ENCODE assay signal across 15 cellular contexts in genomic region chr9:126790561-126790960, GRCh38.
"Had no signal": no experiment of that assay in that cellular context is flagged by ENCODE, and none has a peak within 500 bp of the region (broad histone marks: within the 10 kb centered on the region; RNA-seq: fewer than 3 reads in every experiment).

No MANE protein-coding gene starts in this region.

- H3K4me1 ChIP-seq: pancreas, spleen had no signal

- H3K36me3 ChIP-seq: adrenal gland, esophagus muscularis mucosa, pancreas, spleen, thoracic aorta had no signal

- H3K27me3 ChIP-seq: adrenal gland, pancreas had no signal

- H3K27ac ChIP-seq: adrenal gland, esophagus muscularis mucosa, pancreas, spleen, thoracic aorta, VCaP had no signal

- ATAC-seq: activated naive CD4-positive, alpha-beta T cell treated with anti-CD3 and anti-CD28 coated beads, Interleukin-2, amount 50 U/mL, for 72 hours; naive thymus-derived CD4-positive, alpha-beta T cell; stimulated activated memory B cell treated with anti-CD40 and anti-IgM and Interleukin-4, amounts not matched to agents 10 μg/mL and 1 μg/mL and 100 μg/mL, for 72 hours; T-helper 17 cell had no signal

- DNase-seq: activated CD4-positive, alpha-beta T cell treated with anti-CD3 and anti-CD28 coated beads, Interleukin-2, amount 50 U/mL, for 1 hour; activated CD4-positive, CD25-positive, alpha-beta regulatory T cell treated with anti-CD3 and anti-CD28 coated beads, Interleukin-2, amount 50 U/mL, for 72 hours; activated gamma-delta T cell; adrenal gland; effector CD8-positive, alpha-beta T cell; naive thymus-derived CD4-positive, alpha-beta T cell; pancreas; spleen; stimulated activated CD4-positive, alpha-beta T cell treated with anti-CD3 and anti-CD28 coated beads, Interleukin-4, amount 100 ng/mL, for 4 hours; T-helper 17 cell had no signal

- H3K9me3 ChIP-seq: adrenal gland, esophagus muscularis mucosa, pancreas, thoracic aorta had no signal

- H3K4me3 ChIP-seq: adrenal gland, esophagus muscularis mucosa, pancreas, spleen, thoracic aorta had no signal
